ENCODE assay signal across 8 cellular contexts in the genomic region with DNA sequence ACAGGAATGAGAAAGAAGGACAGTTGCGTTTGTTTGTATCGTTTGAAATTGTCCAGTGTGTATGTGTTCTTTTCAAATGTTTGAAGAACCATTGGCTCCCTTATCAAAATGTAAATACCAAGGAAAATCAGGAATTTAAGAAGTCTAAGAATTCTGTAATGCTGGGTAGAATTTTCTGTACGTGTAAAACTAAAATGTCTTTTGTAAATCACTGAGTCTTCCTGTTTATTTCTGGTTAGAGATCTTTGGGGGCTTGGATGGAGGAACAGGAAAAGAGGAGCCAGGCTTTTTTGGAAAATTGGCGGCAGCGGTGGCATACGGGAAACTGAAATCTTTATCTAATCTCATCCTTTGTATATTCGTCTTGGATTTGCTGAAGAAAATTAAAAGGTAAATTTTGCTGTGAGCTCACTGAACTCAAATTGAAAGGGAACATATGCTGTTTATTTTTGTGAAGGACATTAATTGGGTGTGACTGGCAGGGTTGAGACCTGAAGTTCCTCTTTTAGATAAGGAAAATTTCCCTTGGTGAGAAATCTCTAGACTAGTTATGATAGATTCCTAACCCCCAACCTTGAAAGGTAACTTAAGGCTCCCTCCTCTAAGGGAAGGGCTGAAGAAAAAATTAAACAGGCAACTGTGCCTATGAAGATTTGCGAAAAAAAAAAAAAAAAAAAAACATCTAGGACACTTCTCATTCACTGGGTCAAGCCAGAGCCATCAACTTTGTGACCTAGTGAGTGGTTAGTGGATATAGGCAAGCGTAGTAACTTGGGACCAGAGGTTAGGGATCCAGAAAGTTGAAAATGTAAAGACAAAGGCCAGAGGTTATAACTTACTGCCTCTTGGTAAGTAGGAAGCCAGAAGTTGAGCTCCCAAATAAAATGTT. TPM values are rescaled to one million over a fixed set of nuclear protein-coding genes. Genes with fewer than 3 reads are reported as not detected.
DNase-seq lines count a peak whose midpoint lies in the region; FAIRE-seq and TF ChIP-seq lines count a peak whose summit lies in the region.
"Had no signal": no experiment of that assay in that cellular context is flagged by ENCODE, and none has a peak within 500 bp of the region (broad histone marks: within the 10 kb centered on the region; RNA-seq: fewer than 3 reads in every experiment).

No MANE protein-coding gene starts in this region.

- DNase-seq in GM23248, result no peak
- peak; percentile 17 for DNase-seq in OCI-LY7 (ENCODE audit: low spot score)
- no peak for DNase-seq in effector memory CD4-positive, alpha-beta T cell
- no peak for DNase-seq in H54 (ENCODE audit: insufficient read length, low spot score)
- no peak for DNase-seq in NCI-H128 (lab: John Stamatoyannopoulos, UW; ENCODE audit: unreplicated experiment)
- no peak for DNase-seq in foreskin melanocyte

- no peaks in the 10 kb centered on the region for H3K36me3 ChIP-seq in GM23248 (ENCODE audit: low read depth)
- H3K36me3 ChIP-seq in OCI-LY7 (ENCODE audit: insufficient read depth, low read length), result no peaks in the 10 kb centered on the region
- no peaks in the 10 kb centered on the region for H3K36me3 ChIP-seq in effector memory CD4-positive, alpha-beta T cell (ENCODE audit: control insufficient read depth, insufficient read depth, low read length)
- H3K36me3 ChIP-seq in parathyroid adenoma (ENCODE audit: control insufficient read depth, insufficient read depth, low read length), result no peaks in the 10 kb centered on the region

- no TSS peak for BruUV-seq in OCI-LY7 (replicated peaks; lab: Mats Ljungman, UMichigan)

- H4K20me1 ChIP-seq in GM23248 (ENCODE audit: insufficient read depth) (no peaks in the 10 kb centered on the region), OCI-LY7 (ENCODE audit: insufficient read depth, low read length) (no peaks in the 10 kb centered on the region)

- intact Hi-C loops in OCI-LY7 (cut with micrococcal nuclease; ENCODE audit: unreplicated experiment), result loop anchor here (1.0 to 10.0 kb wide), 5 partner anchors 45 to 529 kb away; partner anchors contain the start of genes DHX38, TXNL4B and ZNF821

- no peaks in the 10 kb centered on the region for H3K9me2 ChIP-seq in GM23248 (ENCODE audit: insufficient read depth)
- no peaks in the 10 kb centered on the region for H3K9me2 ChIP-seq in OCI-LY7 (ENCODE audit: insufficient read depth, low read length)

- H3K9ac ChIP-seq in GM23248, result peak overlapping the region; percentile 80; the same call in 1 of the 2 replicates
- no peak overlapping the region for H3K9ac ChIP-seq in parathyroid adenoma

- H3K27ac ChIP-seq in GM23248, result peak overlapping the region; percentile 59; the same call in 1 of the 2 replicates
- H3K27ac ChIP-seq in OCI-LY7 (ENCODE audit: low read depth, low read length, poor library complexity, severe bottlenecking), result peak overlapping the region; percentile 97
- H3K27ac ChIP-seq in effector memory CD4-positive, alpha-beta T cell (ENCODE audit: insufficient read depth, low read length, poor library complexity, severe bottlenecking), result peak overlapping the region; percentile 78
- H3K27ac ChIP-seq in parathyroid adenoma, result peak overlapping the region; percentile 73

- H3K27me3 ChIP-seq in GM23248 (replicated peaks; ENCODE audit: insufficient read depth) (no peaks in the 10 kb centered on the region), parathyroid adenoma (ENCODE audit: control insufficient read depth, insufficient read depth, low read length) (no peaks in the 10 kb centered on the region)
- no peaks in the 10 kb centered on the region for H3K27me3 ChIP-seq in effector memory CD4-positive, alpha-beta T cell (replicated peaks; ENCODE audit: control insufficient read depth, insufficient read depth, low read length, poor library complexity, severe bottlenecking)

- H3K4me3 ChIP-seq in GM23248, result peak overlapping the region; percentile 80; the same call in 1 of the 2 replicates
- H3K4me3 ChIP-seq in OCI-LY7 (ENCODE audit: low read depth, low read length, poor library complexity, severe bottlenecking), result peak overlapping the region; percentile 67
- H3K4me3 ChIP-seq in effector memory CD4-positive, alpha-beta T cell (ENCODE audit: insufficient read depth, low read depth, low read length, poor library complexity, severe bottlenecking), result no peak overlapping the region
- no peak overlapping the region for H3K4me3 ChIP-seq in parathyroid adenoma (ENCODE audit: low read depth, low read length)

- peaks cover 6% of the 10 kb centered on the region for H3F3A ChIP-seq in GM23248 (ENCODE audit: insufficient read depth)

- H3K4me2 ChIP-seq in GM23248 (ENCODE audit: unreplicated experiment) (peak overlapping the region; percentile 92), OCI-LY7 (ENCODE audit: low read length) (peak overlapping the region; percentile 75), parathyroid adenoma (ENCODE audit: low read length) (peak overlapping the region; percentile 65)

- no peak for TF ChIP-seq POLR2A in H54 (IDR thresholded peaks at IDR 0.05; ENCODE audit: low read depth, low read length)

- POLR2A ChIA-PET in OCI-LY7 (lab: Charles Lee), result interaction anchor here (0.7 to 1.2 kb wide), 3 partner anchors 45 to 502 kb away, joined by 5 to 9 read pairs (median 5); no protein-coding TSS in a partner anchor

- no peaks in the 10 kb centered on the region for H3K9me3 ChIP-seq in GM23248 (ENCODE audit: low read depth)
- H3K9me3 ChIP-seq in OCI-LY7 (ENCODE audit: low read length), result peaks cover 11% of the 10 kb centered on the region; the same call in 1 of the 2 replicates
- no peaks in the 10 kb centered on the region for H3K9me3 ChIP-seq in effector memory CD4-positive, alpha-beta T cell (ENCODE audit: control insufficient read depth, low read length)
- H3K9me3 ChIP-seq in parathyroid adenoma (ENCODE audit: control insufficient read depth, low read length), result no peaks in the 10 kb centered on the region

- 91 to 92% methylated on average over 9 of the region's 9 CpGs for WGBS in GM23248 (ENCODE audit: low coverage in 1 of 2, low lambda C conversion rate in 2 of 2, missing lambda C conversion rate in 2 of 2), 2 experiments

- H3K4me1 ChIP-seq in GM23248 (ENCODE audit: insufficient read depth) (no peaks in the 10 kb centered on the region), OCI-LY7 (ENCODE audit: insufficient read depth, low read length, poor library complexity, severe bottlenecking) (peaks cover 29% of the 10 kb centered on the region), parathyroid adenoma (no peaks in the 10 kb centered on the region)
- H3K4me1 ChIP-seq in effector memory CD4-positive, alpha-beta T cell (ENCODE audit: control insufficient read depth, insufficient read depth, low read length, poor library complexity, severe bottlenecking), result peaks cover 5% of the 10 kb centered on the region

- TF ChIP-seq CTCF in OCI-LY7 (conservative IDR thresholded peaks at IDR 0.05; ENCODE audit: low read length), result no peak
- TF ChIP-seq CTCF in parathyroid adenoma (IDR thresholded peaks at IDR 0.05), result no peak

- H3K79me2 ChIP-seq in GM23248 (ENCODE audit: insufficient read depth) (no peaks in the 10 kb centered on the region), OCI-LY7 (ENCODE audit: insufficient read depth, low read depth, low read length) (no peaks in the 10 kb centered on the region), parathyroid adenoma (no peaks in the 10 kb centered on the region)

- no peak for FAIRE-seq in H54 (lab: Jason Lieb, UNC)

- in situ Hi-C loops in GM23248 (cut with MboI), result no loop called here

- CTCF ChIA-PET in OCI-LY7 (lab: Charles Lee; ENCODE audit: unreplicated experiment), result interaction anchor here (0.6 to 1.9 kb wide), 4 partner anchors 8 to 65 kb away, joined by 3 to 28 read pairs (median 4); no protein-coding TSS in a partner anchor

- H2AFZ ChIP-seq in GM23248 (peak overlapping the region; percentile 98), OCI-LY7 (ENCODE audit: low read length) (peak overlapping the region; percentile 92), parathyroid adenoma (peak overlapping the region; percentile 96)

RNA-seq across cellular contexts. Expression of gene TAT, which starts 10.8 kb away (rescaled TPM):
- not detected in 2 replicates for total RNA-seq in GM23248 (2014; rRNA removed; shearing (Covaris generic))
- not detected in 2 replicates for polyA plus RNA-seq in GM23248 (2016; fragmentation: Nextera tagmentation; extraction: Ambion mirVana)
- total RNA-seq in OCI-LY7 (2014; rRNA removed; shearing (Covaris generic)), result not detected in 2 replicates
- total RNA-seq in OCI-LY7 (2022), result not detected in 2 replicates

RNA-seq across cellular contexts. Expression of gene CHST4, which starts 39.8 kb away (rescaled TPM):
- not detected in 2 replicates for total RNA-seq in GM23248 (2014; rRNA removed; shearing (Covaris generic))
- polyA plus RNA-seq in GM23248 (2016; fragmentation: Nextera tagmentation; extraction: Ambion mirVana), result not detected in 2 replicates
- 4.5 and 6.6 TPM in 2 replicates for total RNA-seq in OCI-LY7 (2014; rRNA removed; shearing (Covaris generic))
- 0.28 and 0.29 TPM in 2 replicates for total RNA-seq in OCI-LY7 (2022)
- total RNA-seq: Right ventricle myocardium superior had no signal

RNA-seq across cellular contexts. Expression of gene MARVELD3, which starts 59.9 kb away (rescaled TPM):
- total RNA-seq in GM23248 (2014; rRNA removed; shearing (Covaris generic)), result not detected in 2 replicates
- 0.20 TPM in 1 of 2 replicates, not detected in the other for polyA plus RNA-seq in GM23248 (2016; fragmentation: Nextera tagmentation; extraction: Ambion mirVana)
- total RNA-seq in OCI-LY7 (2014; rRNA removed; shearing (Covaris generic)), result not detected in 2 replicates
- total RNA-seq in OCI-LY7 (2022), result not detected in 2 replicates
- total RNA-seq: Right ventricle myocardium superior had no signal

Comparison
In these comparisons a context has a peak if more than half of its experiments do, and no peak if none do; other contexts are left out.
1. H3K4me3 ChIP-seq: peak in GM23248 (single experiment) and OCI-LY7 (single experiment); none in effector memory CD4-positive, alpha-beta T cell (single experiment) and parathyroid adenoma (single experiment).
2. Peak in every context shown above with its lines, with median percentiles within 50 percentile points of each other: H2AFZ ChIP-seq, H3K27ac ChIP-seq and H3K4me2 ChIP-seq.